ENCODE assay signal across 33 cellular contexts in the genomic region with DNA sequence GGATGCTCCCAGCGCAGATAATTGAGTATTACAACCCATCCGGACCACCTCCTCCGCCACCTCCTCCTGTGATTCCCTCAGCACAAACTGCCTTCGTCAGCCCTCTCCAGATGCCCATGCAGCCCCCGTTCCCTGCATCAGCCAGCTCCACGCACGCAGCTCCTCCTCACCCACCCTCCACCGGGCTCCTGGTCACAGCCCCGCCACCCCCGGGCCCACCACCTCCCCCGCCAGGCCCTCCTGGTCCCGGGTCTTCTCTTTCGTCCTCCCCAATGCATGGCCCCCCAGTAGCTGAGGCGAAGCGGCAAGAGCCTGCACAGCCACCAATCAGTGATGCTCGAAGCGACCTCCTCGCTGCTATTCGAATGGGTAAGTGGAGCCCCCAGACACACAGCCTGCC.
DNase-seq lines count a peak whose midpoint lies in the region; ATAC-seq and TF ChIP-seq lines count a peak whose summit lies in the region.
"Had no signal": no experiment of that assay in that cellular context is flagged by ENCODE, and none has a peak within 500 bp of the region (broad histone marks: within the 10 kb centered on the region; RNA-seq: fewer than 3 reads in every experiment).

No MANE protein-coding gene starts in this region.

- no peak overlapping the region for H3K18ac ChIP-seq in neuronal stem cell (ENCODE audit: low read length)

- H3K27ac ChIP-seq in esophagus muscularis mucosa (replicated peaks in 1 of 4), result no peak overlapping the region
- no peak overlapping the region for H3K27ac ChIP-seq in neuronal stem cell (replicated peaks; ENCODE audit: low read length)
- H3K27ac ChIP-seq: 22Rv1; A549; BLaER1; BLaER1 treated with 17β-estradiol and CSF1 and Interleukin-3, amounts not matched to agents 10 nM and 100 nM; C4-2B had no signal

- H3K9me3 Mint-ChIP-seq in neural crest cell, result no peaks in the 10 kb centered on the region
- H3K9me3 Mint-ChIP-seq: CD14-positive monocyte; CD4-positive, alpha-beta memory T cell; CD4-positive, alpha-beta T cell; CD4-positive, CD25-positive, alpha-beta regulatory T cell; CD8-positive, alpha-beta T cell had no signal

- H3K9me3 ChIP-seq in esophagus muscularis mucosa (no peaks in the 10 kb centered on the region), neuronal stem cell (replicated peaks in 1 of 2; ENCODE audit: control insufficient read depth in 2 of 2, insufficient read depth in 1 of 2, low read depth in 1 of 2, low read length in 2 of 2) (no peaks in the 10 kb centered on the region)
- H3K9me3 ChIP-seq: A549; BE2C; BLaER1; BLaER1 treated with 17β-estradiol and CSF1 and Interleukin-3, amounts not matched to agents 10 nM and 100 nM; Caco-2 had no signal

- no peak overlapping the region for H2AFZ ChIP-seq in neuronal stem cell (ENCODE audit: low read length)

- no peaks in the 10 kb centered on the region for H3K27me3 Mint-ChIP-seq in neural crest cell (ENCODE audit: low read depth)

- H3K4me1 Mint-ChIP-seq in neural crest cell, result peaks cover 26% of the 10 kb centered on the region
- H3K4me1 Mint-ChIP-seq: B cell; CD4-positive, alpha-beta memory T cell; CD4-positive, CD25-positive, alpha-beta regulatory T cell; CD8-positive, alpha-beta memory T cell had no signal

- H2BK12ac ChIP-seq in neuronal stem cell (ENCODE audit: low read length), result no peak overlapping the region

- H3K36me3 Mint-ChIP-seq in neural crest cell (ENCODE audit: low read depth), result peaks cover 29% of the 10 kb centered on the region
- H3K36me3 Mint-ChIP-seq: CD14-positive monocyte; CD4-positive, alpha-beta memory T cell; CD4-positive, CD25-positive, alpha-beta regulatory T cell; CD8-positive, alpha-beta memory T cell; CD8-positive, alpha-beta T cell had no signal

- H2BK5ac ChIP-seq in neuronal stem cell (ENCODE audit: low read length), result no peak overlapping the region

- H3K9ac ChIP-seq in neuronal stem cell (ENCODE audit: low read depth, low read length, poor library complexity), result peak overlapping the region; percentile 10
- H3K9ac ChIP-seq: BLaER1; BLaER1 treated with 17β-estradiol and CSF1 and Interleukin-3, amounts not matched to agents 10 nM and 100 nM had no signal

- DNase-seq in esophagus muscularis mucosa (ENCODE audit: extremely low spot score), result peak; percentile 53
- DNase-seq in neural crest cell (ENCODE audit: low read depth, low spot score), result no peak
- no peak for DNase-seq in neuronal stem cell (ENCODE audit: low spot score)
- no peak for DNase-seq in lower leg skin (ENCODE audit: low spot score in 2 of 2)
- no peak for DNase-seq in NCI-H748 (lab: John Stamatoyannopoulos, UW; ENCODE audit: unreplicated experiment)
- DNase-seq: 8988T; ACHN; AML-193; BE2C; C1 segment of cervical spinal cord; Caco-2; Calu3; CD4-positive, alpha-beta memory T cell; CD4-positive, alpha-beta T cell; CD4-positive, CD25-positive, alpha-beta regulatory T cell; CD8-positive, alpha-beta memory T cell; CD8-positive, alpha-beta T cell; COR-L47; DMS 273 treated with DMSO at 0.1 percent for 48 hours; DMS153; DMS53; DMS79; DMS79 treated with DMSO at 0.1 percent for 48 hours; DND-41; EL had no signal

- no peak for TF ChIP-seq EP300 in esophagus muscularis mucosa (IDR thresholded peaks at IDR 0.05)

- H3K27ac Mint-ChIP-seq in neural crest cell (ENCODE audit: unreplicated experiment), result peak overlapping the region; percentile 86
- H3K27ac Mint-ChIP-seq: B cell; CD4-positive, alpha-beta memory T cell; CD4-positive, alpha-beta T cell; CD4-positive, CD25-positive, alpha-beta regulatory T cell; CD8-positive, alpha-beta memory T cell; CD8-positive, alpha-beta T cell had no signal

- no peak overlapping the region for H2AK5ac ChIP-seq in neuronal stem cell (ENCODE audit: low read depth, low read length)

- WGBS in esophagus muscularis mucosa, result 95% methylated on average over 19 of the region's 19 CpGs
- WGBS in neuronal stem cell (ENCODE audit: extremely low coverage in 2 of 2, insufficient read length in 2 of 2, insufficient replicate concordance in 1 of 2), 2 donors, result no CpG with 5 or more reads among the region's 19 CpGs
- WGBS in lower leg skin, 2 donors, result 93 to 98% methylated on average over 19 of the region's 19 CpGs

- no peak overlapping the region for H4K8ac ChIP-seq in neuronal stem cell (ENCODE audit: low read depth, low read length)

- no peak overlapping the region for H4K91ac ChIP-seq in neuronal stem cell (ENCODE audit: low read depth, low read length, poor library complexity)

- no peak overlapping the region for H3K23ac ChIP-seq in neuronal stem cell (ENCODE audit: low read depth, low read length, poor library complexity)

- no peak for ATAC-seq in HG02938 (IDR thresholded peaks at IDR 0.05; ENCODE audit: unreplicated experiment)
- ATAC-seq: A549; CD8-positive, alpha-beta T cell had no signal

- TF ChIP-seq CTCF in esophagus muscularis mucosa (IDR thresholded peaks at IDR 0.05) (no peak), neural crest cell (conservative IDR thresholded peaks at IDR 0.05) (no peak), lower leg skin (IDR thresholded peaks at IDR 0.05) (no peak)

- H3K4me3 ChIP-seq in esophagus muscularis mucosa (no peak overlapping the region), neuronal stem cell (ENCODE audit: low read length in 2 of 2) (no peak overlapping the region), lower leg skin (ENCODE audit: low read depth, poor library complexity, severe bottlenecking) (no peak overlapping the region)
- H3K4me3 ChIP-seq: A549; BLaER1; BLaER1 treated with 17β-estradiol and CSF1 and Interleukin-3, amounts not matched to agents 10 nM and 100 nM had no signal

- no peak overlapping the region for H3K4me3 Mint-ChIP-seq in neural crest cell
- H3K4me3 Mint-ChIP-seq: B cell; CD14-positive monocyte; CD4-positive, alpha-beta memory T cell; CD4-positive, alpha-beta T cell; CD4-positive, CD25-positive, alpha-beta regulatory T cell; CD8-positive, alpha-beta memory T cell; CD8-positive, alpha-beta T cell had no signal

- intact Hi-C loops in esophagus muscularis mucosa (cut with DNase I), result no loop called here
- intact Hi-C loops in lower leg skin (cut with DNase I; ENCODE audit: low total_unique reads), result no loop called here

- peaks cover 2% of the 10 kb centered on the region for H3K79me1 ChIP-seq in neuronal stem cell (ENCODE audit: low read depth, low read length)

- H3K4me1 ChIP-seq in esophagus muscularis mucosa, result no peaks in the 10 kb centered on the region
- peaks cover 5 to 12% of the 10 kb centered on the region in 2 donors for H3K4me1 ChIP-seq in neuronal stem cell (ENCODE audit: control insufficient read depth in 2 of 2, insufficient read depth in 1 of 2, low read depth in 1 of 2, low read length in 2 of 2)
- H3K4me1 ChIP-seq: A549, BE2C, Caco-2 had no signal

- no peak overlapping the region for H3K14ac ChIP-seq in neuronal stem cell (ENCODE audit: low read length)

- no peak overlapping the region for H2BK15ac ChIP-seq in neuronal stem cell (ENCODE audit: low read length)

- no peak overlapping the region for H3K4me2 ChIP-seq in neuronal stem cell (ENCODE audit: insufficient read depth, low read length, poor library complexity, severe bottlenecking)
- H3K4me2 ChIP-seq: A549; BLaER1; BLaER1 treated with 17β-estradiol and CSF1 and Interleukin-3, amounts not matched to agents 10 nM and 100 nM had no signal

- no peak overlapping the region for H3K4ac ChIP-seq in neuronal stem cell (ENCODE audit: low read length)

- TF ChIP-seq POLR2A in esophagus muscularis mucosa (IDR thresholded peaks at IDR 0.05; ENCODE audit: low read depth) (no peak), lower leg skin (IDR thresholded peaks at IDR 0.05) (no peak)

- H3K27me3 ChIP-seq in esophagus muscularis mucosa (no peaks in the 10 kb centered on the region), neuronal stem cell (ENCODE audit: control insufficient read depth in 3 of 3, insufficient read depth in 3 of 3, low read depth in 1 of 3, low read length in 3 of 3) (no peaks in the 10 kb centered on the region)
- H3K27me3 ChIP-seq: BE2C; BLaER1; BLaER1 treated with 17β-estradiol and CSF1 and Interleukin-3, amounts not matched to agents 10 nM and 100 nM had no signal

- no peak overlapping the region for H2BK120ac ChIP-seq in neuronal stem cell (ENCODE audit: low read depth, low read length)

- peaks cover 10 to 82% (median 65%) of the 10 kb centered on the region in 4 donors for H3K36me3 ChIP-seq in esophagus muscularis mucosa
- H3K36me3 ChIP-seq in neuronal stem cell (replicated peaks in 1 of 2; ENCODE audit: control insufficient read depth in 2 of 2, insufficient read depth in 2 of 2, low read length in 2 of 2), result peaks cover 40 to 74% of the 10 kb centered on the region in 2 donors
- H3K36me3 ChIP-seq: BE2C; BLaER1; BLaER1 treated with 17β-estradiol and CSF1 and Interleukin-3, amounts not matched to agents 10 nM and 100 nM had no signal
